In the genomic region with DNA sequence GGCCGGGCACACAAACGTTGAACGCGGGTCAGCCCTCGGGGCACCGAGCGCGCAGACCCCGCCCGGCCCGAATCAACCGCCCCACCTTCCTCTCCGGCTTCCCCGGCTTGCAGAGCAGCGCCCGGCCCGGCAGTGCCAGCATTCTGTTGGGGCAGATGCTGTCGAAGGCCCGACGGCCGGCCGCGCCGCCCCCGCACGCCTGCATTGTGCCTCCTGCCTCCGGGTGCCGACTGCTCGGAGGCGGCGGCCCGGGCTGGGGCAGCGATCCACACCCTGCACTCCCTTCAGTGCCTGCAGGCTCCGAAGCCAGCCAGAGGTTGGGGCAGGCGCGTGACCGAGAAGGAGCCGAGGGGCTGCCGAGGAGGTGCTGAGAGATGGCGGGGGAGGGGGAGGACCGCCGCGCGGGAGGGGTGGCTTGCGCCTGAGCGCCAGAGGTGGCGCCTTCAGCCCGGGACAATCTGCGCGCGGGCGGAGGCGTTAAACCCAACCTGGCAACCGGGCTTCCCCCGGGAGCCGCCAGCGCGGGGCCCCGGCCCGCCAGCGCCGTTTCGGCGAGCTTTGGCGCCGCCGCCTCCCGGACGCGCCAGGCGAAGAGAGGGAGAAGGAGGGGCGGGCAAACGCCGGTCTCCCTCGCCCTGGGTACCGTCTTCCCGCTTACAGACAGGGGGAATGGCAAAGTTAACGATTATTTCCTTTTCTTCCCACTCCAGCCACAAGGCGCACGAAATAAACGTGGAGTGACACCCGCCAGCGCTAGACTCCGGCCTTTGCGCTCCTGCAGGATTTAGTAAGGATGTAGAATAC, we compare ENCODE assay signal across 8 cellular contexts. TPM values are rescaled to one million over a fixed set of nuclear protein-coding genes. Genes with fewer than 3 reads are reported as not detected.
DNase-seq lines count a peak whose midpoint lies in the region; ATAC-seq and TF ChIP-seq lines count a peak whose summit lies in the region.

A gene (minus strand): TSS at position 382 of the 804 bp plus-strand sequence. CDS start 177 bp downstream, at position 205.

- DNase-seq in GM12865 (ENCODE audit: low read depth) (peak; percentile 60), HFFc6 (no peak), NCI-H1930 (lab: John Stamatoyannopoulos, UW) (peak; percentile 64 to 73), myocyte (ENCODE audit: low read depth) (peak; percentile 46), upper lobe of left lung (peak in 1 of 2 donors; percentile 89), cortex of kidney (lab: John Stamatoyannopoulos, UW) (no peak)
- peak; percentile 56 for DNase-seq in activated CD4-positive, CD25-positive, alpha-beta regulatory T cell treated with anti-CD3 and anti-CD28 coated beads, Interleukin-2, amount 50 U/mL, for 72 hours
- DNase-seq in effector memory CD8-positive, alpha-beta T cell: peak in 1 of 3 experiments; percentile 23

- peaks cover 30% of the 10 kb centered on the region for H3K4me1 Mint-ChIP-seq in HFFc6 (ENCODE audit: low read depth)
- peaks cover 21 to 38% of the 10 kb centered on the region in 2 donors for H3K4me1 Mint-ChIP-seq in effector memory CD8-positive, alpha-beta T cell (ENCODE audit: low read depth in 2 of 2)

- WGBS in upper lobe of left lung, 2 donors: 1 to 3% methylated on average over 23 to 78 of the region's 85 CpGs

- H3K27ac Mint-ChIP-seq in HFFc6: no peak within 1 kb of the TSS
- H3K27ac Mint-ChIP-seq in effector memory CD8-positive, alpha-beta T cell: no peak within 1 kb of the TSS

- H3K27me3 Mint-ChIP-seq in HFFc6 (ENCODE audit: insufficient read depth): peaks cover 81% of the 10 kb centered on the region
- H3K27me3 Mint-ChIP-seq in effector memory CD8-positive, alpha-beta T cell: peaks cover 88 to 96% of the 10 kb centered on the region in 2 donors

- TF ChIP-seq CTCF in GM12865 (IDR thresholded peaks at IDR 0.05; ENCODE audit: insufficient read depth, low read depth, low read length, missing control alignments) (no peak), HFFc6 (IDR thresholded peaks at IDR 0.05) (no peak; the same call in 1 of the 2 replicates), upper lobe of left lung (IDR thresholded peaks at IDR 0.05) (peak in 1 of 6 experiments; percentile 15)

- peaks cover 34 to 38% (median 37%) of the 10 kb centered on the region in 4 donors for H3K4me1 ChIP-seq in upper lobe of left lung

- H3K4me3 Mint-ChIP-seq in HFFc6: peak within 1 kb of the TSS; percentile 64
- H3K4me3 Mint-ChIP-seq in effector memory CD8-positive, alpha-beta T cell: peak within 1 kb of the TSS; percentile 73 to 80

- TF ChIP-seq EP300 in upper lobe of left lung (IDR thresholded peaks at IDR 0.05): no peak

- peak within 1 kb of the TSS; percentile 22 for H3K4me3 ChIP-seq in GM12865 (ENCODE audit: low read depth, low read length)
- H3K4me3 ChIP-seq in upper lobe of left lung: peak within 1 kb of the TSS in 3 of 4 donors; percentile 31 to 44 (median 39)

- peaks cover 0 to 92% (median 60%) of the 10 kb centered on the region in 4 donors for H3K27me3 ChIP-seq in upper lobe of left lung

- no peak within 1 kb of the TSS for H3K27ac ChIP-seq in upper lobe of left lung

- no peaks in the 10 kb centered on the region for H3K9me3 Mint-ChIP-seq in HFFc6
- H3K9me3 Mint-ChIP-seq in effector memory CD8-positive, alpha-beta T cell: no peaks in the 10 kb centered on the region

- H3K9me3 ChIP-seq in upper lobe of left lung: no peaks in the 10 kb centered on the region

- no peaks in the 10 kb centered on the region for H3K36me3 ChIP-seq in upper lobe of left lung

- ATAC-seq in effector memory CD8-positive, alpha-beta T cell (replicated peaks): peak; percentile 58
- peak in 1 of 2 donors; percentile 37 for ATAC-seq in upper lobe of left lung (ENCODE audit: low FRiP score in 2 of 2)

- H3K36me3 Mint-ChIP-seq in HFFc6 (ENCODE audit: low read depth): no peaks in the 10 kb centered on the region; the same call in 1 of the 2 replicates
- H3K36me3 Mint-ChIP-seq in effector memory CD8-positive, alpha-beta T cell (ENCODE audit: insufficient read depth): peaks cover 7% of the 10 kb centered on the region

- no peak for TF ChIP-seq POLR2A in upper lobe of left lung (IDR thresholded peaks at IDR 0.05)

RNA-seq across cellular contexts. Expression of the gene that starts here (rescaled TPM):
- not detected for total RNA-seq in HFFc6 (2021; fragmentation: NEBNext Ultra II Directional; extraction: Animal tissue kit (Norgen Biotek cat#: 25700))
- not detected in 2 replicates for total RNA-seq in myocyte
- polyA plus RNA-seq in myocyte (2012): not detected
- total RNA-seq in upper lobe of left lung: 1 to 10 TPM in 1 of 6 donors, under 1 TPM in 3, not detected in 2; 0.22 to 2.2 (median 0.45) TPM

Comparison
In these comparisons a context has a peak if more than half of its experiments do, and no peak if none do; other contexts are left out.
1. Peak in DNase-seq in myocyte; RNA of the gene not detected or under 1 TPM.
2. DNase-seq: peak in GM12865 (single experiment), NCI-H1930 (2 of 2) and activated CD4-positive, CD25-positive, alpha-beta regulatory T cell treated with anti-CD3 and anti-CD28 coated beads, Interleukin-2, amount 50 U/mL, for 72 hours (single experiment); none in HFFc6 (single experiment) and cortex of kidney (single experiment).